Comparison of ENCODE assay signal across 24 cellular contexts in the genomic region with DNA sequence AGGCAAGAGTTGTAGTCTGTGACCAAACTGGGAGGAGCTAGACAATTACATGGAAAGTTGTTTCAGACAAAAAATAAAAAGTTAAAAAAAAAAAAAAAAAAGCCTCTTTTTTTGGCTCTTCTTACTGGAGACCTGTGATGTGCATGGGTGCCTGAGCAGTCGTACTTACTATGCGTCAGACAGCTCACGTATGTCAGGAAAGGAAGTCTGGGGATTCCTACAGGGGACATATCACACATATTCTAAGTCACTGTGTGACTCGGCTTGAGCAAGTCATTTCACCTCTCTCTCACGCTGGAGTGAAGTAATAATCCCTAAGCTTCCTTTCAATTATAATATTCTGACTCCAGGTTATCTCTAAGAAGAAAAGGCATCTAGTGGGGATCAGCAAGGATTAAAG. TPM values are rescaled to one million over a fixed set of nuclear protein-coding genes. Genes with fewer than 3 reads are reported as not detected.
"Had no signal": no experiment of that assay in that cellular context is flagged by ENCODE, and none has a peak within 500 bp of the region (broad histone marks: within the 10 kb centered on the region; RNA-seq: fewer than 3 reads in every experiment).

No MANE protein-coding gene starts in this region.

- H3K4me1 Mint-ChIP-seq: activated B cell treated with CpG ODN at 0.5 μM for 24 hours; brain; naive thymus-derived CD8-positive, alpha-beta T cell had no signal

- H3K9me3 Mint-ChIP-seq: activated B cell treated with CpG ODN at 0.5 μM for 24 hours; brain; naive thymus-derived CD8-positive, alpha-beta T cell had no signal

- H3K36me3 Mint-ChIP-seq: activated naive CD8-positive, alpha-beta T cell; brain had no signal

- H3K4me3 Mint-ChIP-seq: activated B cell treated with CpG ODN at 0.5 μM for 24 hours; activated naive CD8-positive, alpha-beta T cell; brain; naive thymus-derived CD8-positive, alpha-beta T cell had no signal

- ATAC-seq: naive thymus-derived CD8-positive, alpha-beta T cell; right cardiac atrium had no signal

- H3K27me3 Mint-ChIP-seq: activated naive CD8-positive, alpha-beta T cell had no signal

- H3K27ac Mint-ChIP-seq: activated B cell treated with CpG ODN at 0.5 μM for 24 hours; activated naive CD8-positive, alpha-beta T cell; brain had no signal

- DNase-seq: activated B cell treated with CpG ODN at 0.5 μM for 24 hours; activated CD4-positive, alpha-beta T cell treated with anti-CD3 and anti-CD28 coated beads, Interleukin-2, amount 50 U/mL, for 4 hours; central memory CD4-positive, alpha-beta T cell; colonic mucosa; esophagus squamous epithelium; hippocampal formation; kidney; left ventricle myocardium inferior; mesenchymal stem cell; naive thymus-derived CD8-positive, alpha-beta T cell; right cardiac atrium; stimulated activated CD4-positive, alpha-beta T cell treated with anti-CD3 and anti-CD28 coated beads, Interleukin-4, amount 100 ng/mL, for 4 hours; stimulated activated CD8-positive, alpha-beta memory T cell treated with anti-CD3 and anti-CD28 coated beads, Interleukin-4, amount 100 ng/mL, for 48 hours; stomach; SW 1271 had no signal

RNA-seq across cellular contexts. Expression of gene SLFN14, which starts 6.0 kb away (rescaled TPM):
- total RNA-seq: activated B cell treated with CpG ODN at 0.5 μM for 24 hours; colonic mucosa; esophagus squamous epithelium; fibroblast of villous mesenchyme; left ventricle myocardium inferior; mucosa of gallbladder; naive thymus-derived CD8-positive, alpha-beta T cell; prostate gland; right cardiac atrium; SK-MEL-5; stomach; T-helper 2 cell treated with Interferon-gamma antibody and Interleukin-4, amounts not matched to agents 100 ng/mL and 5 ng/mL, for 36 hours; thoracic aorta had no signal
- polyA plus RNA-seq: right cardiac atrium, stomach, urinary bladder had no signal

RNA-seq across cellular contexts. Expression of gene SLFN12L, which starts 17.2 kb away (rescaled TPM):
- total RNA-seq: fibroblast of villous mesenchyme, SK-MEL-5 had no signal
